ENCODE assay signal across 8 cellular contexts in genomic region chr4:15649914-15650545, GRCh38. TPM values are rescaled to one million over a fixed set of nuclear protein-coding genes. Genes with fewer than 3 reads are reported as not detected.
DNase-seq lines count a peak whose midpoint lies in the region; ATAC-seq and TF ChIP-seq lines count a peak whose summit lies in the region.

No MANE protein-coding gene starts in this region.

- peak overlapping the region; percentile 34 to 83 (median 74) for H3K4me3 Mint-ChIP-seq in brain

- no peaks in the 10 kb centered on the region for H3K9me3 Mint-ChIP-seq in brain

- DNase-seq in NCI-H146 treated with DMSO at 0.1 percent for 48 hours (lab: John Stamatoyannopoulos, UW; ENCODE audit: unreplicated experiment): peak; percentile 7
- DNase-seq in T-helper 2 cell: peak in 4 of 5 experiments; percentile 8 to 86 (median 52)
- no peak for DNase-seq in kidney epithelial cell (ENCODE audit: low read depth)
- DNase-seq in stimulated activated CD4-positive, alpha-beta T cell treated with anti-CD3 and anti-CD28 coated beads, TNF-alpha, amount 100 ng/mL, for 1 hour (ENCODE audit: low read depth in 3 of 3, low spot score in 1 of 3): peak in 2 of 3 donors; percentile 4 to 20
- DNase-seq in cortex of kidney (lab: John Stamatoyannopoulos, UW): no peak

- H3K27me3 ChIP-seq in kidney epithelial cell (ENCODE audit: control insufficient read depth, insufficient read depth, low read length): no peaks in the 10 kb centered on the region

- H3K4me1 Mint-ChIP-seq in brain: peaks cover 69% of the 10 kb centered on the region

- H3K36me3 Mint-ChIP-seq in brain: peaks cover 10% of the 10 kb centered on the region

- peaks cover 4% of the 10 kb centered on the region for H3K27me3 Mint-ChIP-seq in brain

- H3K27ac Mint-ChIP-seq in brain: peak overlapping the region; percentile 51 to 70 (median 54)

- no peaks in the 10 kb centered on the region for H3K36me3 ChIP-seq in kidney epithelial cell (ENCODE audit: control insufficient read depth, insufficient read depth, low read length)

- peak; percentile 73 for TF ChIP-seq CTCF in GM12873 (IDR thresholded peaks at IDR 0.05; ENCODE audit: insufficient read depth, low read depth, low read length, missing control alignments)
- TF ChIP-seq CTCF in brain (conservative IDR thresholded peaks at IDR 0.05): peak; percentile 52 to 63
- peak; percentile 63 for TF ChIP-seq CTCF in kidney epithelial cell (IDR thresholded peaks at IDR 0.05; ENCODE audit: insufficient read depth, low read length, poor library complexity, severe bottlenecking)

- H3K4me3 ChIP-seq in kidney epithelial cell (ENCODE audit: low read depth, low read length): no peak overlapping the region

- peak; percentile 29 for ATAC-seq in HG02623 (IDR thresholded peaks at IDR 0.05; ENCODE audit: unreplicated experiment)

RNA-seq across cellular contexts. Expression of gene FBXL5, which starts 5.1 kb away (rescaled TPM):
- polyA plus RNA-seq in brain (ENCODE audit: insufficient read depth, low read depth, low replicate concordance): 101 TPM
- total RNA-seq in kidney epithelial cell: 44.1 and 51.1 TPM in 2 replicates

RNA-seq across cellular contexts. Expression of gene FAM200B, which starts 31.6 kb away (rescaled TPM):
- polyA plus RNA-seq in brain (ENCODE audit: insufficient read depth, low read depth, low replicate concordance): 120 TPM
- 25.7 and 42.1 TPM in 2 replicates for total RNA-seq in kidney epithelial cell

RNA-seq across cellular contexts. Expression of gene BST1, which starts 52.8 kb away (rescaled TPM):
- polyA plus RNA-seq in brain (ENCODE audit: insufficient read depth, low read depth, low replicate concordance): 1.7 TPM
- total RNA-seq in kidney epithelial cell: 3.4 and 4.9 TPM in 2 replicates

Comparison
In these comparisons a context has a peak if more than half of its experiments do, and no peak if none do; other contexts are left out.
1. DNase-seq: peak in NCI-H146 treated with DMSO at 0.1 percent for 48 hours (single experiment), T-helper 2 cell (4 of 5) and stimulated activated CD4-positive, alpha-beta T cell treated with anti-CD3 and anti-CD28 coated beads, TNF-alpha, amount 100 ng/mL, for 1 hour (2 of 3); none in kidney epithelial cell (single experiment) and cortex of kidney (single experiment).
2. Peak in every context shown above with its lines, with median percentiles within 50 percentile points of each other: CTCF ChIP-seq.